ENCODE assay signal across 9 cellular contexts in the genomic region with DNA sequence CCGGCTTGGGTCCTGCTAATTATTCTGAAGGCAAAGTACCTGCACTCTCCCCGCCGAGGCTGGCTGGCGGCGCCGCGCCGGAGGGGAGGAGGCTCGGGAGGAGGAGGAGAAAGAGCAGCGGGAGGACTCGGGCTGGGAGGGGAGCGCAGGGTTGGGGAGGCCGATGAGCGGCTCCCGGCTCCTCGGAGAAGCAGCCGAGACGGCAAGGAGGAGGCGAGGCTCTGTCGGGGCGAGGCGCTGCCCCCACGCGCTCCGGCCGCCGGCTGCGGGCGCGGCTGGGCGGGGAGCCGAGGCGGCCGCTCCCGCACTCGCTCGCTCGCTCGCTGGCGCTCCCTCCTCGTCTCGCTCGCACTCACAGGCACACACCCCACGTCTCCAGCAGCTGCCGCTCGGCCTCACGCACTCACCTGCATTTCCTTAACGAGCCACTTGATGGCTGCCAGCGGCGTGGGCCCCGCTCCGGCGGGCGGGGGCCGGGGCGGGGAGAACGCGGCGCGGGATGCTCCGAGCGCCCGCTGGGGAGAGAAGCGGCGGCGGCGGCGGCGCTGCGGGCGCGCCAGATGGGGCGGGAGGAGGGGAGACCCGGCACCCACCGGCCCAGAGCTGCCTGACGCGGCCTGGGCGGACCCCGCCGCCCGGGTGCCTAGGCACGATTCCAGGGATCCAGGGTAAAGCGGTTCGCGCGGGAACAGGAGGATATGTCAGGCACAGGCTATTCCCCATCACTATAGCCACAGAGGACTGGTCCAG. TPM values are rescaled to one million over a fixed set of nuclear protein-coding genes. Genes with fewer than 3 reads are reported as not detected.
DNase-seq lines count a peak whose midpoint lies in the region; ATAC-seq, FAIRE-seq and TF ChIP-seq lines count a peak whose summit lies in the region.
"Had no signal": no experiment of that assay in that cellular context is flagged by ENCODE, and none has a peak within 500 bp of the region (broad histone marks: within the 10 kb centered on the region; RNA-seq: fewer than 3 reads in every experiment).

Gene PTPRD, minus strand, starts transcription at position 354 of the 750 bp plus-strand sequence.

- no peaks in the 10 kb centered on the region for H3K36me3 Mint-ChIP-seq in T-helper 2 cell treated with Interferon-gamma antibody and Interleukin-4, amounts not matched to agents 5 μg/mL and 100 μg/mL, for 36 hours (ENCODE audit: low read depth)
- H3K36me3 Mint-ChIP-seq: CD8-positive, alpha-beta memory T cell had no signal

- no peaks in the 10 kb centered on the region for H3F3A ChIP-seq in GM23248 (ENCODE audit: insufficient read depth)

- peaks cover 27% of the 10 kb centered on the region for H3K27me3 Mint-ChIP-seq in T-helper 2 cell treated with Interferon-gamma antibody and Interleukin-4, amounts not matched to agents 5 μg/mL and 100 μg/mL, for 36 hours (ENCODE audit: low read depth)

- peaks cover 3% of the 10 kb centered on the region for H3K4me1 Mint-ChIP-seq in T-helper 2 cell treated with Interferon-gamma antibody and Interleukin-4, amounts not matched to agents 5 μg/mL and 100 μg/mL, for 36 hours (ENCODE audit: low read depth)

- H3K4me2 ChIP-seq in GM23248 (ENCODE audit: unreplicated experiment) (peak within 1 kb of the TSS; percentile 70), KMS-11 (peak within 1 kb of the TSS; percentile 92)

- no peaks in the 10 kb centered on the region for H4K20me1 ChIP-seq in GM23248 (ENCODE audit: insufficient read depth)
- H4K20me1 ChIP-seq in KMS-11 (ENCODE audit: insufficient read depth) = no peaks in the 10 kb centered on the region

- no peaks in the 10 kb centered on the region for H3K36me3 ChIP-seq in GM23248 (ENCODE audit: low read depth)
- H3K36me3 ChIP-seq in KMS-11 (ENCODE audit: insufficient read depth) = no peaks in the 10 kb centered on the region
- no peaks in the 10 kb centered on the region for H3K36me3 ChIP-seq in muscle layer of duodenum (ENCODE audit: control insufficient read depth in 1 of 2, insufficient read depth in 2 of 2, low read length in 2 of 2)

- H3K27ac ChIP-seq in GM23248 (no peak within 1 kb of the TSS), KMS-11 (peak within 1 kb of the TSS; percentile 31), muscle layer of duodenum (ENCODE audit: low read length) (no peak within 1 kb of the TSS)

- no peak within 1 kb of the TSS for H3K27ac Mint-ChIP-seq in T-helper 2 cell treated with Interferon-gamma antibody and Interleukin-4, amounts not matched to agents 5 μg/mL and 100 μg/mL, for 36 hours

- in situ Hi-C loops in GM23248 (cut with MboI) = no loop called here

- H3K79me2 ChIP-seq in GM23248 (ENCODE audit: insufficient read depth) = no peaks in the 10 kb centered on the region
- no peaks in the 10 kb centered on the region for H3K79me2 ChIP-seq in KMS-11 (ENCODE audit: insufficient read depth, low read depth)

- peak within 1 kb of the TSS; percentile 86 for H2AFZ ChIP-seq in GM23248
- H2AFZ ChIP-seq in KMS-11 (ENCODE audit: low read depth) = peak within 1 kb of the TSS; percentile 98

- H3K4me3 Mint-ChIP-seq in T-helper 2 cell treated with Interferon-gamma antibody and Interleukin-4, amounts not matched to agents 5 μg/mL and 100 μg/mL, for 36 hours = peak within 1 kb of the TSS; percentile 74

- no peaks in the 10 kb centered on the region for H3K9me3 Mint-ChIP-seq in T-helper 2 cell treated with Interferon-gamma antibody and Interleukin-4, amounts not matched to agents 5 μg/mL and 100 μg/mL, for 36 hours

- peak; percentile 92 for ATAC-seq in esophagus mucosa

- DNase-seq in SHP77 (lab: John Stamatoyannopoulos, UW) (peak; percentile 24 to 25), SHP77 treated with DMSO at 0.1 percent for 48 hours (lab: John Stamatoyannopoulos, UW) (no peak), GM23248 (peak; percentile 42), urothelium cell line (ENCODE audit: low spot score) (peak; percentile 74)
- DNase-seq in T-helper 2 cell treated with Interferon-gamma antibody and Interleukin-4, amounts not matched to agents 5 μg/mL and 100 μg/mL, for 36 hours (ENCODE audit: low spot score) = peak; percentile 4

- H3K4me1 ChIP-seq in GM23248 (ENCODE audit: insufficient read depth) (no peaks in the 10 kb centered on the region), KMS-11 (ENCODE audit: low read depth, poor library complexity, severe bottlenecking) (peaks cover 15% of the 10 kb centered on the region), muscle layer of duodenum (ENCODE audit: control insufficient read depth in 1 of 2, insufficient read depth in 2 of 2, low read length in 2 of 2) (peaks cover 0 to 5% of the 10 kb centered on the region in 2 donors)

- peaks cover 54% of the 10 kb centered on the region for H3K27me3 ChIP-seq in GM23248 (replicated peaks; ENCODE audit: insufficient read depth)
- no peaks in the 10 kb centered on the region for H3K27me3 ChIP-seq in KMS-11 (ENCODE audit: insufficient read depth, low read depth)
- H3K27me3 ChIP-seq in muscle layer of duodenum (ENCODE audit: low read depth, low read length) = peaks cover 13% of the 10 kb centered on the region

- H3K9ac ChIP-seq in GM23248 (no peak within 1 kb of the TSS), KMS-11 (peak within 1 kb of the TSS; percentile 49; the same call in 1 of the 2 replicates)

- H3K9me2 ChIP-seq in GM23248 (ENCODE audit: insufficient read depth) = no peaks in the 10 kb centered on the region

- H3K4me3 ChIP-seq in GM23248 (peak within 1 kb of the TSS; percentile 66), KMS-11 (IDR thresholded peaks at IDR 0.05; ENCODE audit: insufficient read depth, low read depth, low read length) (no peak within 1 kb of the TSS), muscle layer of duodenum (ENCODE audit: low read depth in 1 of 2, low read length in 2 of 2) (peak within 1 kb of the TSS; percentile 45 to 57)

- H3K9me3 ChIP-seq in GM23248 (ENCODE audit: low read depth) (no peaks in the 10 kb centered on the region), muscle layer of duodenum (ENCODE audit: control insufficient read depth in 1 of 2, low read length in 2 of 2) (no peaks in the 10 kb centered on the region)

- FAIRE-seq in urothelium cell line (lab: Jason Lieb, UNC) = no peak

- 0 to 4% methylated on average over 16 to 30 of the region's 86 CpGs for WGBS in GM23248 (ENCODE audit: low coverage in 1 of 2, low lambda C conversion rate in 2 of 2, missing lambda C conversion rate in 2 of 2), 2 experiments

- no peak for TF ChIP-seq CTCF in KMS-11 (conservative IDR thresholded peaks at IDR 0.05; ENCODE audit: low read depth, low read length)

RNA-seq across cellular contexts. Expression of gene PTPRD, which starts in this region (rescaled TPM):
- total RNA-seq in GM23248 (2014; rRNA removed; shearing (Covaris generic)) = not detected in 2 replicates
- polyA plus RNA-seq in GM23248 (2016; fragmentation: Nextera tagmentation; extraction: Ambion mirVana) = 0.05 TPM in 1 of 2 replicates, not detected in the other
- total RNA-seq in esophagus mucosa = 8.7 TPM
- polyA plus RNA-seq: CD8-positive, alpha-beta memory T cell had no signal

Comparison
In these comparisons a context has a peak if more than half of its experiments do, and no peak if none do; other contexts are left out.
1. Peak in DNase-seq, H3K4me3 ChIP-seq and H3K4me2 ChIP-seq in GM23248; RNA of the gene not detected or under 1 TPM.